In the genomic region with DNA sequence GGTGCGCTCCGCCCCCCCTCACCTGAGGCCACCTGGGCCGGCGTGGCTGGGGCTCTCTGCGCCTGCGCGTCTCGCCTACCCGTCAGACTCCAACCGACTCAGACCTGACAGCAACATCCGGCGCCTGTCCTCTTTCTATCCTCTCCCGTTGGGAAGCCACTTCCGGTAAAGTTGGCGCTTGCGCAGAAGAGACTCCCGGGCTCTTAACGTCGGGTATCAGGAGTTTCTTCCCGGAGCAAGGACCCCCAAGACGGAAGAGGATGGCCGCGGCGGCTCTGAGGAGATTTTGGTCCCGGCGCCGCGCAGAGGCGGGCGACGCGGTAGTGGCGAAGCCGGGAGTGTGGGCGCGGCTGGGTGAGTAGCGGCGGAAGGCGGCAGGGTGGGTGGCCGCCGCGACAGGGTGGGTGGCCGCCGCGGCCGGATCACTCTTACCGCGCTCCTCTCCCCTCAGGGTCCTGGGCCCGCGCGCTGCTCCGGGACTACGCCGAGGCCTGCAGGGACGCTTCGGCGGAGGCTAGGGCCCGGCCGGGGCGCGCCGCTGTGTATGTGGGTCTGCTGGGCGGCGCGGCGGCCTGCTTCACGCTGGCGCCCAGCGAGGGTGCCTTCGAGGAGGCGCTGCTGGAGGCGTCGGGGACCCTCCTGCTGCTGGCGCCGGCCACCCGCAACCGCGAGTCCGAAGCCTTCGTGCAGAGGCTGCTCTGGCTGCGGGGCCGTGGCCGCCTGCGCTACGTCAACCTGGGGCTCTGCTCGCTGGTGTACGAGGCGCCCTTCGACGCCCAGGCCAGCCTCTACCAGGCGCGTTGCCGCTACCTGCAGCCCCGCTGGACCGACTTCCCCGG, we compare ENCODE assay signal across 1 cellular context.
TF ChIP-seq lines count a peak whose summit lies in the region.

A gene (plus strand): TSS at position 249 of the 839 bp plus-strand sequence. CDS start 12 bp downstream, at position 261.
A gene (minus strand): TSS at position 77 of the 839 bp plus-strand sequence. CDS start 229 bp downstream, outside the sequence.

TF ChIP-seq in HepG2, 621 proteins besides CTCF, POLR2A, EP300 and RAD21 (continued from another document and continues in another):
- TF ChIP-seq, protein P1, sequence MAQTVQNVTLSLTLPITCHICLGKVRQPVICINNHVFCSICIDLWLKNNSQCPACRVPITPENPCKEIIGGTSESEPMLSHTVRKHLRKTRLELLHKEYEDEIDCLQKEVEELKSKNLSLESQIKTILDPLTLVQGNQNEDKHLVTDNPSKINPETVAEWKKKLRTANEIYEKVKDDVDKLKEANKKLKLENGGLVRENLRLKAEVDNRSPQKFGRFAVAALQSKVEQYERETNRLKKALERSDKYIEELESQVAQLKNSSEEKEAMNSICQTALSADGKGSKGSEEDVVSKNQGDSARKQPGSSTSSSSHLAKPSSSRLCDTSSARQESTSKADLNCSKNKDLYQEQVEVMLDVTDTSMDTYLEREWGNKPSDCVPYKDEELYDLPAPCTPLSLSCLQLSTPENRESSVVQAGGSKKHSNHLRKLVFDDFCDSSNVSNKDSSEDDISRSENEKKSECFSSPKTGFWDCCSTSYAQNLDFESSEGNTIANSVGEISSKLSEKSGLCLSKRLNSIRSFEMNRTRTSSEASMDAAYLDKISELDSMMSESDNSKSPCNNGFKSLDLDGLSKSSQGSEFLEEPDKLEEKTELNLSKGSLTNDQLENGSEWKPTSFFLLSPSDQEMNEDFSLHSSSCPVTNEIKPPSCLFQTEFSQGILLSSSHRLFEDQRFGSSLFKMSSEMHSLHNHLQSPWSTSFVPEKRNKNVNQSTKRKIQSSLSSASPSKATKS (CRISPR knock-in tag; IDR thresholded peaks at IDR 0.05) = no peak
- no peak; the same call in 1 of the 2 replicates for TF ChIP-seq ISL2 (CRISPR knock-in tag; IDR thresholded peaks at IDR 0.05)
- TF ChIP-seq ZNF432 (CRISPR knock-in tag; IDR thresholded peaks at IDR 0.05; ENCODE audit: borderline replicate concordance) = no peak
- TF ChIP-seq, protein P2, sequence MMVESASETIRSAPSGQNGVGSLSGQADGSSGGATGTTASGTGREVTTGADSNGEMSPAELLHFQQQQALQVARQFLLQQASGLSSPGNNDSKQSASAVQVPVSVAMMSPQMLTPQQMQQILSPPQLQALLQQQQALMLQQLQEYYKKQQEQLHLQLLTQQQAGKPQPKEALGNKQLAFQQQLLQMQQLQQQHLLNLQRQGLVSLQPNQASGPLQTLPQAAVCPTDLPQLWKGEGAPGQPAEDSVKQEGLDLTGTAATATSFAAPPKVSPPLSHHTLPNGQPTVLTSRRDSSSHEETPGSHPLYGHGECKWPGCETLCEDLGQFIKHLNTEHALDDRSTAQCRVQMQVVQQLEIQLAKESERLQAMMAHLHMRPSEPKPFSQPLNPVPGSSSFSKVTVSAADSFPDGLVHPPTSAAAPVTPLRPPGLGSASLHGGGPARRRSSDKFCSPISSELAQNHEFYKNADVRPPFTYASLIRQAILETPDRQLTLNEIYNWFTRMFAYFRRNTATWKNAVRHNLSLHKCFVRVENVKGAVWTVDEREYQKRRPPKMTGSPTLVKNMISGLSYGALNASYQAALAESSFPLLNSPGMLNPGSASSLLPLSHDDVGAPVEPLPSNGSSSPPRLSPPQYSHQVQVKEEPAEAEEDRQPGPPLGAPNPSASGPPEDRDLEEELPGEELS (CRISPR knock-in tag; IDR thresholded peaks at IDR 0.05) = no peak
- TF ChIP-seq, protein P3, sequence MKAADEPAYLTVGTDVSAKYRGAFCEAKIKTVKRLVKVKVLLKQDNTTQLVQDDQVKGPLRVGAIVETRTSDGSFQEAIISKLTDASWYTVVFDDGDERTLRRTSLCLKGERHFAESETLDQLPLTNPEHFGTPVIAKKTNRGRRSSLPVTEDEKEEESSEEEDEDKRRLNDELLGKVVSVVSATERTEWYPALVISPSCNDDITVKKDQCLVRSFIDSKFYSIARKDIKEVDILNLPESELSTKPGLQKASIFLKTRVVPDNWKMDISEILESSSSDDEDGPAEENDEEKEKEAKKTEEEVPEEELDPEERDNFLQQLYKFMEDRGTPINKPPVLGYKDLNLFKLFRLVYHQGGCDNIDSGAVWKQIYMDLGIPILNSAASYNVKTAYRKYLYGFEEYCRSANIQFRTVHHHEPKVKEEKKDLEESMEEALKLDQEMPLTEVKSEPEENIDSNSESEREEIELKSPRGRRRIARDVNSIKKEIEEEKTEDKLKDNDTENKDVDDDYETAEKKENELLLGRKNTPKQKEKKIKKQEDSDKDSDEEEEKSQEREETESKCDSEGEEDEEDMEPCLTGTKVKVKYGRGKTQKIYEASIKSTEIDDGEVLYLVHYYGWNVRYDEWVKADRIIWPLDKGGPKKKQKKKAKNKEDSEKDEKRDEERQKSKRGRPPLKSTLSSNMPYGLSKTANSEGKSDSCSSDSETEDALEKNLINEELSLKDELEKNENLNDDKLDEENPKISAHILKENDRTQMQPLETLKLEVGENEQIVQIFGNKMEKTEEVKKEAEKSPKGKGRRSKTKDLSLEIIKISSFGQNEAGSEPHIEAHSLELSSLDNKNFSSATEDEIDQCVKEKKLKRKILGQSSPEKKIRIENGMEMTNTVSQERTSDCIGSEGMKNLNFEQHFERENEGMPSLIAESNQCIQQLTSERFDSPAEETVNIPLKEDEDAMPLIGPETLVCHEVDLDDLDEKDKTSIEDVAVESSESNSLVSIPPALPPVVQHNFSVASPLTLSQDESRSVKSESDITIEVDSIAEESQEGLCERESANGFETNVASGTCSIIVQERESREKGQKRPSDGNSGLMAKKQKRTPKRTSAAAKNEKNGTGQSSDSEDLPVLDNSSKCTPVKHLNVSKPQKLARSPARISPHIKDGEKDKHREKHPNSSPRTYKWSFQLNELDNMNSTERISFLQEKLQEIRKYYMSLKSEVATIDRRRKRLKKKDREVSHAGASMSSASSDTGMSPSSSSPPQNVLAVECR (CRISPR knock-in tag; IDR thresholded peaks at IDR 0.05; ENCODE audit: borderline replicate concordance) = peak; percentile 91
- peak; percentile 78; the same call in 1 of the 2 replicates for TF ChIP-seq STAT5B (CRISPR knock-in tag; IDR thresholded peaks at IDR 0.05)
- peak; percentile 87 for TF ChIP-seq HOXA3 (CRISPR knock-in tag; IDR thresholded peaks at IDR 0.05)
- TF ChIP-seq ZNF713 (CRISPR knock-in tag; IDR thresholded peaks at IDR 0.05) = peak; percentile 77; the same call in 1 of the 2 replicates
- TF ChIP-seq ELF4 (CRISPR knock-in tag; IDR thresholded peaks at IDR 0.05; ENCODE audit: borderline replicate concordance) = no peak
- TF ChIP-seq ZNF550 (CRISPR knock-in tag; IDR thresholded peaks at IDR 0.05; ENCODE audit: borderline replicate concordance) = no peak
- TF ChIP-seq ZNF570 (CRISPR knock-in tag; IDR thresholded peaks at IDR 0.05; ENCODE audit: borderline replicate concordance) = no peak
- TF ChIP-seq ZNF260 (CRISPR knock-in tag; IDR thresholded peaks at IDR 0.05; ENCODE audit: borderline replicate concordance, low read depth) = no peak
- no peak for TF ChIP-seq RBM22 (optimal IDR thresholded peaks at IDR 0.05; ENCODE audit: low read length)
- TF ChIP-seq, protein P4, sequence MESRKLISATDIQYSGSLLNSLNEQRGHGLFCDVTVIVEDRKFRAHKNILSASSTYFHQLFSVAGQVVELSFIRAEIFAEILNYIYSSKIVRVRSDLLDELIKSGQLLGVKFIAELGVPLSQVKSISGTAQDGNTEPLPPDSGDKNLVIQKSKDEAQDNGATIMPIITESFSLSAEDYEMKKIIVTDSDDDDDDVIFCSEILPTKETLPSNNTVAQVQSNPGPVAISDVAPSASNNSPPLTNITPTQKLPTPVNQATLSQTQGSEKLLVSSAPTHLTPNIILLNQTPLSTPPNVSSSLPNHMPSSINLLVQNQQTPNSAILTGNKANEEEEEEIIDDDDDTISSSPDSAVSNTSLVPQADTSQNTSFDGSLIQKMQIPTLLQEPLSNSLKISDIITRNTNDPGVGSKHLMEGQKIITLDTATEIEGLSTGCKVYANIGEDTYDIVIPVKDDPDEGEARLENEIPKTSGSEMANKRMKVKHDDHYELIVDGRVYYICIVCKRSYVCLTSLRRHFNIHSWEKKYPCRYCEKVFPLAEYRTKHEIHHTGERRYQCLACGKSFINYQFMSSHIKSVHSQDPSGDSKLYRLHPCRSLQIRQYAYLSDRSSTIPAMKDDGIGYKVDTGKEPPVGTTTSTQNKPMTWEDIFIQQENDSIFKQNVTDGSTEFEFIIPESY (CRISPR knock-in tag; IDR thresholded peaks at IDR 0.05) = no peak
- TF ChIP-seq, protein P5, sequence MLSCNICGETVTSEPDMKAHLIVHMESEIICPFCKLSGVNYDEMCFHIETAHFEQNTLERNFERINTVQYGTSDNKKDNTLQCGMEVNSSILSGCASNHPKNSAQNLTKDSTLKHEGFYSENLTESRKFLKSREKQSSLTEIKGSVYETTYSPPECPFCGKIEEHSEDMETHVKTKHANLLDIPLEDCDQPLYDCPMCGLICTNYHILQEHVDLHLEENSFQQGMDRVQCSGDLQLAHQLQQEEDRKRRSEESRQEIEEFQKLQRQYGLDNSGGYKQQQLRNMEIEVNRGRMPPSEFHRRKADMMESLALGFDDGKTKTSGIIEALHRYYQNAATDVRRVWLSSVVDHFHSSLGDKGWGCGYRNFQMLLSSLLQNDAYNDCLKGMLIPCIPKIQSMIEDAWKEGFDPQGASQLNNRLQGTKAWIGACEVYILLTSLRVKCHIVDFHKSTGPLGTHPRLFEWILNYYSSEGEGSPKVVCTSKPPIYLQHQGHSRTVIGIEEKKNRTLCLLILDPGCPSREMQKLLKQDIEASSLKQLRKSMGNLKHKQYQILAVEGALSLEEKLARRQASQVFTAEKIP (CRISPR knock-in tag; IDR thresholded peaks at IDR 0.05; ENCODE audit: borderline replicate concordance) = no peak
- TF ChIP-seq SNAI1 (CRISPR knock-in tag; IDR thresholded peaks at IDR 0.05; ENCODE audit: borderline replicate concordance) = no peak
- no peak for TF ChIP-seq MBD4 (IDR thresholded peaks at IDR 0.05; ENCODE audit: borderline replicate concordance, low read length)
- TF ChIP-seq, protein P6, sequence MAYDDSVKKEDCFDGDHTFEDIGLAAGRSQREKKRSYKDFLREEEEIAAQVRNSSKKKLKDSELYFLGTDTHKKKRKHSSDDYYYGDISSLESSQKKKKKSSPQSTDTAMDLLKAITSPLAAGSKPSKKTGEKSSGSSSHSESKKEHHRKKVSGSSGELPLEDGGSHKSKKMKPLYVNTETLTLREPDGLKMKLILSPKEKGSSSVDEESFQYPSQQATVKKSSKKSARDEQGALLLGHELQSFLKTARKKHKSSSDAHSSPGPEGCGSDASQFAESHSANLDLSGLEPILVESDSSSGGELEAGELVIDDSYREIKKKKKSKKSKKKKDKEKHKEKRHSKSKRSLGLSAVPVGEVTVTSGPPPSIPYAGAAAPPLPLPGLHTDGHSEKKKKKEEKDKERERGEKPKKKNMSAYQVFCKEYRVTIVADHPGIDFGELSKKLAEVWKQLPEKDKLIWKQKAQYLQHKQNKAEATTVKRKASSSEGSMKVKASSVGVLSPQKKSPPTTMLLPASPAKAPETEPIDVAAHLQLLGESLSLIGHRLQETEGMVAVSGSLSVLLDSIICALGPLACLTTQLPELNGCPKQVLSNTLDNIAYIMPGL (CRISPR knock-in tag; IDR thresholded peaks at IDR 0.05; ENCODE audit: borderline replicate concordance in 1 of 2, low read depth in 1 of 2) = peak; percentile 87 to 92; a peak in 3 of 4 replicates
- no peak for TF ChIP-seq SUZ12 (IDR thresholded peaks at IDR 0.05; ENCODE audit: low read depth, low read length)
- peak; percentile 80 for TF ChIP-seq HCFC1 (IDR thresholded peaks at IDR 0.05; ENCODE audit: low read depth, low read length)
- TF ChIP-seq ZNF878 (CRISPR knock-in tag; IDR thresholded peaks at IDR 0.05) = peak; percentile 61; the same call in 1 of the 2 replicates
- no peak for TF ChIP-seq GLI4 (CRISPR knock-in tag; IDR thresholded peaks at IDR 0.05; ENCODE audit: borderline replicate concordance)
- TF ChIP-seq, protein P7, sequence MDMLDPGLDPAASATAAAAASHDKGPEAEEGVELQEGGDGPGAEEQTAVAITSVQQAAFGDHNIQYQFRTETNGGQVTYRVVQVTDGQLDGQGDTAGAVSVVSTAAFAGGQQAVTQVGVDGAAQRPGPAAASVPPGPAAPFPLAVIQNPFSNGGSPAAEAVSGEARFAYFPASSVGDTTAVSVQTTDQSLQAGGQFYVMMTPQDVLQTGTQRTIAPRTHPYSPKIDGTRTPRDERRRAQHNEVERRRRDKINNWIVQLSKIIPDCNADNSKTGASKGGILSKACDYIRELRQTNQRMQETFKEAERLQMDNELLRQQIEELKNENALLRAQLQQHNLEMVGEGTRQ (IDR thresholded peaks at IDR 0.05; ENCODE audit: low read depth, low read length) = no peak
- TF ChIP-seq, protein P7 (CRISPR knock-in tag; IDR thresholded peaks at IDR 0.05; ENCODE audit: borderline replicate concordance) = no peak
- TF ChIP-seq HNRNPUL1 (IDR thresholded peaks at IDR 0.05; ENCODE audit: low read depth, low read length) = no peak
- TF ChIP-seq NPAS2 (CRISPR knock-in tag; IDR thresholded peaks at IDR 0.05; ENCODE audit: borderline replicate concordance) = no peak
- TF ChIP-seq, protein P8, sequence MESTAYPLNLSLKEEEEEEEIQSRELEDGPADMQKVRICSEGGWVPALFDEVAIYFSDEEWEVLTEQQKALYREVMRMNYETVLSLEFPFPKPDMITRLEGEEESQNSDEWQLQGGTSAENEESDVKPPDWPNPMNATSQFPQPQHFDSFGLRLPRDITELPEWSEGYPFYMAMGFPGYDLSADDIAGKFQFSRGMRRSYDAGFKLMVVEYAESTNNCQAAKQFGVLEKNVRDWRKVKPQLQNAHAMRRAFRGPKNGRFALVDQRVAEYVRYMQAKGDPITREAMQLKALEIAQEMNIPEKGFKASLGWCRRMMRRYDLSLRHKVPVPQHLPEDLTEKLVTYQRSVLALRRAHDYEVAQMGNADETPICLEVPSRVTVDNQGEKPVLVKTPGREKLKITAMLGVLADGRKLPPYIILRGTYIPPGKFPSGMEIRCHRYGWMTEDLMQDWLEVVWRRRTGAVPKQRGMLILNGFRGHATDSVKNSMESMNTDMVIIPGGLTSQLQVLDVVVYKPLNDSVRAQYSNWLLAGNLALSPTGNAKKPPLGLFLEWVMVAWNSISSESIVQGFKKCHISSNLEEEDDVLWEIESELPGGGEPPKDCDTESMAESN (CRISPR knock-in tag; conservative IDR thresholded peaks at IDR 0.05) = peak; percentile 85
- no peak for TF ChIP-seq ZSCAN12 (CRISPR knock-in tag; IDR thresholded peaks at IDR 0.05)
